ENCODE assay signal across 13 cellular contexts in the genomic region with DNA sequence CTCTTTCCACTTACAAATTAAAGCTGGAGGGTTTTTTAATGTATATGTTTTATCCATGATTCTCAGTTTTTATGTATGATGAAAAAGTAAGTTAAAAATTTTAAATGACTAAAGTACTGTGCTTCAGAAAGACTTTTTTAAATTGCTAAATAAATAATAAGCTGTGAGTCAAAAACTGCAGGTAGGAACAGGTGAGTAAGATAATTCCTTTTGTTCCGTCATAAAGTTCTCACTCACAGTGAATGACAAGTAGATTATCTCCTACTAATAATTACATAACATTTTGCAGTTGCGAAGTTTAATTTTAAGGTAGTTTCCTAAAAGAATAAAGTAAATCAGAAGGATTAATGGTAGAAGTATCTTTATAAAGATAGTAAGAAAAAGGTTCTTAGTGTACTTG.
"Had no signal": no experiment of that assay in that cellular context is flagged by ENCODE, and none has a peak within 500 bp of the region (broad histone marks: within the 10 kb centered on the region; RNA-seq: fewer than 3 reads in every experiment).

No MANE protein-coding gene starts in this region.

- H3K4me3 Mint-ChIP-seq: activated CD4-positive, alpha-beta T cell treated with anti-CD3 and anti-CD28 coated beads, Interleukin-2, amount 10 ng/mL, durations not matched to agents 7 days and 5 days; endodermal cell; naive B cell had no signal

- H3K4me3 ChIP-seq: hepatocyte, tibial artery, vagina had no signal

- ATAC-seq: left lobe of liver had no signal

- H3K27me3 Mint-ChIP-seq: activated CD4-positive, alpha-beta T cell treated with anti-CD3 and anti-CD28 coated beads, Interleukin-2, amount 10 ng/mL, durations not matched to agents 7 days and 5 days had no signal

- H3K9me3 Mint-ChIP-seq: activated CD4-positive, alpha-beta T cell treated with anti-CD3 and anti-CD28 coated beads, Interleukin-2, amount 10 ng/mL, durations not matched to agents 7 days and 5 days; endodermal cell; naive B cell had no signal

- H3K4me1 Mint-ChIP-seq: naive B cell had no signal

- H3K27ac ChIP-seq: dorsolateral prefrontal cortex, hepatocyte, tibial artery, vagina had no signal

- H3K36me3 Mint-ChIP-seq: naive B cell had no signal

- DNase-seq: activated CD4-positive, alpha-beta T cell treated with anti-CD3 and anti-CD28 coated beads, Interleukin-2, amount 10 ng/mL, durations not matched to agents 7 days and 5 days; activated effector memory CD4-positive, alpha-beta T cell treated with Interleukin-2 at 50 U/mL for 16 hours; aorta; dorsolateral prefrontal cortex; endodermal cell; naive B cell; retina; stimulated activated CD4-positive, alpha-beta T cell treated with anti-CD3 and anti-CD28 coated beads, Interleukin-12 subunit alpha, Interleukin-12 subunit beta, amount 100 ng/mL, for 4 hours; stimulated activated CD4-positive, alpha-beta T cell treated with anti-CD3 and anti-CD28 coated beads, Interleukin-2, amount 100 ng/mL, for 24 hours; tibial artery had no signal

- H3K27ac Mint-ChIP-seq: activated CD4-positive, alpha-beta T cell treated with anti-CD3 and anti-CD28 coated beads, Interleukin-2, amount 10 ng/mL, durations not matched to agents 7 days and 5 days; endodermal cell; naive B cell had no signal
